Comparison of ENCODE assay signal across 1 cellular context in genomic region chr4:123559955-123560669, GRCh38.
TF ChIP-seq lines count a peak whose summit lies in the region.

No MANE protein-coding gene starts in this region.

TF ChIP-seq in GM23338, 12 proteins besides CTCF, POLR2A, EP300 and RAD21:
- no peak for TF ChIP-seq POLR2AphosphoS5 (IDR thresholded peaks at IDR 0.05; ENCODE audit: low read depth)
- no peak for TF ChIP-seq ZNF331 (CRISPR knock-in tag; IDR thresholded peaks at IDR 0.05; ENCODE audit: low read depth)
